In genomic region chr1:205894119-205894518, GRCh38 we compare ENCODE assay signal across 12 cellular contexts. TPM values are rescaled to one million over a fixed set of nuclear protein-coding genes. Genes with fewer than 3 reads are reported as not detected.
"Had no signal": no experiment of that assay in that cellular context is flagged by ENCODE, and none has a peak within 500 bp of the region (broad histone marks: within the 10 kb centered on the region; RNA-seq: fewer than 3 reads in every experiment).

No MANE protein-coding gene starts in this region.

RNA-seq across cellular contexts. Expression of gene PM20D1, which starts 44.2 kb away (rescaled TPM):
- total RNA-seq: hepatocyte, lung microvascular endothelial cell, mammary epithelial cell, mesothelial cell of epicardium, myocyte had no signal
- polyA plus RNA-seq: mammary epithelial cell had no signal

RNA-seq across cellular contexts. Expression of gene SLC26A9, which starts 49.1 kb away (rescaled TPM):
- total RNA-seq: kidney epithelial cell, left colon, liver, lung microvascular endothelial cell, mammary epithelial cell, mesenteric fat pad, mesothelial cell of epicardium, mononuclear cell, mucosa of descending colon, myocyte had no signal
- polyA plus RNA-seq: immature natural killer cell, liver, mammary epithelial cell had no signal
